ENCODE assay signal across 1 cellular context in the genomic region with DNA sequence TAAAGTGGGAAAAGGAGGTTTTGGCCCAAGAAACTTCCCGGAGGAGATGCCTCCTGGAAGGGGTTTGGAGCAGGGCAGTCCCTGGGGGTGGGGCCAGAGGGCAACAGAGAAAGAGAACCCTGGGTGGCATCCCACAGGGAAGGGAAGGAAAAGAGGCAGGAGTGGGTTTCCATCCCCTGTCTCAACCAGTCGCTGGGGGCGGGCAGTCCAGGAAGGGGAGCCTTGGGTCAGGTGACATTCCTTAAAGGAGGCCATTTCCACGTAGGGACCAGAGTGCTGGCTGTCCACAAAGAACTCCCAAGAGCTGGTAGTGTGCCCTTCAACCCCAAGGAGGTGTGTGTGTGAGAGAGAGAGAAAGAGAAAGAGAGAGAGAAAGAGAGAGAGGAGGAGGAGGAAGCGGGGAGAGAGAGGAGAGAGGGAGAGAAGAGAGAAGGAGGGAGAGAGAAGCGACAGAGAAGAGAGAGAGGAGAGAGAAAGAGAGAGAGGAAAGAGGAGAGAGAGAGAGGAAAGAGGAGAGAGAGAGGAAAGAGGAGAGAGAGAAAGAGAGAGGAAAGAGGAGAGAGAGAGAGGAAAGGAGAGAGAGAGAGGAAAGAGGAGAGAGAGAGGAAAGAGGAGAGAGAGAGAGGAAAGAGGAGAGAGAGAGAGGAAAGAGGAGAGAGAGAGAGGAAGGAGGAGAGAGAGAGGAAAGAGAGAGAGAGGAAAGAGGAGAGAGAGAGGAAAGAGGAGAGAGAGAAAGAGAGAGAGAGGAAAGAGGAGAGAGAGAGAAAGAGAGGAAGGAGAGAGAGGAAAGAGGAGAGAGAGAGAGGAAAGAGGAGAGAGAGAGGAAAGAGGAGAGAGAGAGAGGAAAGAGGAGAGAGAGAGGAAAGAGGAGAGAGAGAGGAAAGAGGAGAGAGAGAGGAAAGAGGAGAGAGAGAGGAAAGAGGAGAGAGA.
A peak's percentile ranks its signal among the peaks of the same experiment; 100 is the strongest.
TF ChIP-seq lines count a peak whose summit lies in the region.

No MANE protein-coding gene starts in this region.

TF ChIP-seq in HepG2, 621 proteins besides CTCF, POLR2A, EP300 and RAD21:
- TF ChIP-seq, protein P1, sequence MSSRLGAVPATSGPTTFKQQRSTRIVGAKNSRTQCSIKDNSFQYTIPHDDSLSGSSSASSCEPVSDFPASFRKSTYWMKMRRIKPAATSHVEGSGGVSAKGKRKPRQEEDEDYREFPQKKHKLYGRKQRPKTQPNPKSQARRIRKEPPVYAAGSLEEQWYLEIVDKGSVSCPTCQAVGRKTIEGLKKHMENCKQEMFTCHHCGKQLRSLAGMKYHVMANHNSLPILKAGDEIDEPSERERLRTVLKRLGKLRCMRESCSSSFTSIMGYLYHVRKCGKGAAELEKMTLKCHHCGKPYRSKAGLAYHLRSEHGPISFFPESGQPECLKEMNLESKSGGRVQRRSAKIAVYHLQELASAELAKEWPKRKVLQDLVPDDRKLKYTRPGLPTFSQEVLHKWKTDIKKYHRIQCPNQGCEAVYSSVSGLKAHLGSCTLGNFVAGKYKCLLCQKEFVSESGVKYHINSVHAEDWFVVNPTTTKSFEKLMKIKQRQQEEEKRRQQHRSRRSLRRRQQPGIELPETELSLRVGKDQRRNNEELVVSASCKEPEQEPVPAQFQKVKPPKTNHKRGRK (CRISPR knock-in tag; IDR thresholded peaks at IDR 0.05), result peak; percentile 73; the same call in 1 of the 2 replicates
- TF ChIP-seq, protein P2, sequence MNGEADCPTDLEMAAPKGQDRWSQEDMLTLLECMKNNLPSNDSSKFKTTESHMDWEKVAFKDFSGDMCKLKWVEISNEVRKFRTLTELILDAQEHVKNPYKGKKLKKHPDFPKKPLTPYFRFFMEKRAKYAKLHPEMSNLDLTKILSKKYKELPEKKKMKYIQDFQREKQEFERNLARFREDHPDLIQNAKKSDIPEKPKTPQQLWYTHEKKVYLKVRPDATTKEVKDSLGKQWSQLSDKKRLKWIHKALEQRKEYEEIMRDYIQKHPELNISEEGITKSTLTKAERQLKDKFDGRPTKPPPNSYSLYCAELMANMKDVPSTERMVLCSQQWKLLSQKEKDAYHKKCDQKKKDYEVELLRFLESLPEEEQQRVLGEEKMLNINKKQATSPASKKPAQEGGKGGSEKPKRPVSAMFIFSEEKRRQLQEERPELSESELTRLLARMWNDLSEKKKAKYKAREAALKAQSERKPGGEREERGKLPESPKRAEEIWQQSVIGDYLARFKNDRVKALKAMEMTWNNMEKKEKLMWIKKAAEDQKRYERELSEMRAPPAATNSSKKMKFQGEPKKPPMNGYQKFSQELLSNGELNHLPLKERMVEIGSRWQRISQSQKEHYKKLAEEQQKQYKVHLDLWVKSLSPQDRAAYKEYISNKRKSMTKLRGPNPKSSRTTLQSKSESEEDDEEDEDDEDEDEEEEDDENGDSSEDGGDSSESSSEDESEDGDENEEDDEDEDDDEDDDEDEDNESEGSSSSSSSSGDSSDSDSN (CRISPR knock-in tag; IDR thresholded peaks at IDR 0.05), result 0 out of 2 replicates have a peak, but pooled peaks have one; percentile 5
- TF ChIP-seq PTBP1 (IDR thresholded peaks at IDR 0.05; ENCODE audit: low read depth, low read length, poor library complexity, severe bottlenecking), result peak; percentile 96
- TF ChIP-seq SNAPC2 (CRISPR knock-in tag; IDR thresholded peaks at IDR 0.05), result 0 out of 2 replicates have a peak, but pooled peaks have one; percentile 4
TF ChIP-seq in HepG2: peak in this region for 4; not testable (repeated sequence) for 617.
